Comparison of ENCODE assay signal across 8 cellular contexts in genomic region chr7:25179771-25180591, GRCh38. TPM values are rescaled to one million over a fixed set of nuclear protein-coding genes. Genes with fewer than 3 reads are reported as not detected.
DNase-seq lines count a peak whose midpoint lies in the region; ATAC-seq and TF ChIP-seq lines count a peak whose summit lies in the region.

No MANE protein-coding gene starts in this region.

- H3K4me3 ChIP-seq in CD8-positive, alpha-beta memory T cell (ENCODE audit: low read length), result peak overlapping the region; percentile 74
- H3K4me3 ChIP-seq in dorsolateral prefrontal cortex (peak overlapping the region; percentile 57 to 91 (median 77)), lung (peak overlapping the region; percentile 67)

- H3K4me3 Mint-ChIP-seq in CD8-positive, alpha-beta memory T cell, result peak overlapping the region; percentile 85 to 96 (median 91)

- TF ChIP-seq CTCF in dorsolateral prefrontal cortex (IDR thresholded peaks at IDR 0.05 in 54 of 56, conservative IDR thresholded peaks at IDR 0.05 in 2 of 56; ENCODE audit: low read depth in 1 of 56, partially characterized antibody in 56 of 56) (peak; percentile 63 to 94 (median 81)), lung (IDR thresholded peaks at IDR 0.05; ENCODE audit: control extremely low read depth, extremely low read depth) (peak; percentile 39)

- H3K27ac Mint-ChIP-seq in CD8-positive, alpha-beta memory T cell, result peak overlapping the region; percentile 74 to 98 (median 90)

- H3K9me3 ChIP-seq in CD8-positive, alpha-beta memory T cell (ENCODE audit: low read length), result no peaks in the 10 kb centered on the region
- no peaks in the 10 kb centered on the region for H3K9me3 ChIP-seq in lung (ENCODE audit: control insufficient read depth in 2 of 2, insufficient read depth in 1 of 2, low read length in 1 of 2)

- H3K36me3 ChIP-seq in CD8-positive, alpha-beta memory T cell (ENCODE audit: insufficient read depth, low read length), result no peaks in the 10 kb centered on the region
- H3K36me3 ChIP-seq in lung (ENCODE audit: control insufficient read depth in 2 of 2, insufficient read depth in 2 of 2, low read length in 2 of 2), result no peaks in the 10 kb centered on the region

- intact Hi-C loops in dorsolateral prefrontal cortex (cut with DNase I), result loop anchor here in 1 of 2 donors (2.0 kb wide), 1 partner anchor 35 kb away; no protein-coding TSS in a partner anchor

- CTCF ChIA-PET in CD8-positive, alpha-beta memory T cell (lab: Charles Lee), result interaction anchor here (0.6 to 1.5 kb wide), 10 partner anchors 9 to 153 kb away, joined by 3 to 5 read pairs (median 3); partner anchors contain the start of gene CYCS

- peak overlapping the region; percentile 57 for H3K27ac ChIP-seq in CD8-positive, alpha-beta memory T cell (ENCODE audit: low read depth, low read length)
- H3K27ac ChIP-seq in dorsolateral prefrontal cortex, result peak overlapping the region in 52 of 59 donors; percentile 18 to 90 (median 69)
- peak overlapping the region in 1 of 2 donors; percentile 92 for H3K27ac ChIP-seq in lung (ENCODE audit: low read depth in 1 of 2, low read length in 1 of 2)

- no peaks in the 10 kb centered on the region for H3K27me3 ChIP-seq in CD8-positive, alpha-beta memory T cell (ENCODE audit: insufficient read depth, low read length, poor library complexity, severe bottlenecking)
- H3K27me3 ChIP-seq in dorsolateral prefrontal cortex (peaks cover 0 to 6% (median 0%) of the 10 kb centered on the region in 45 donors), lung (ENCODE audit: control insufficient read depth, insufficient read depth) (no peaks in the 10 kb centered on the region)

- H3K4me1 Mint-ChIP-seq in CD8-positive, alpha-beta memory T cell, result peaks cover 17 to 30% (median 24%) of the 10 kb centered on the region in 3 donors

- POLR2A ChIA-PET in CD8-positive, alpha-beta memory T cell (lab: Charles Lee), result interaction anchor here (0.6 to 1.0 kb wide), 2 partner anchors 55 to 286 kb away, joined by 3 to 12 read pairs; partner anchors contain the start of gene CYCS

- peaks cover 16% of the 10 kb centered on the region for H3K4me1 ChIP-seq in CD8-positive, alpha-beta memory T cell (ENCODE audit: insufficient read depth, low read length)
- no peaks in the 10 kb centered on the region for H3K4me1 ChIP-seq in lung (ENCODE audit: control insufficient read depth in 2 of 2, insufficient read depth in 2 of 2, low read length in 2 of 2)

- H3K27me3 Mint-ChIP-seq in CD8-positive, alpha-beta memory T cell, result peaks cover 3 to 5% of the 10 kb centered on the region in 2 donors

- DNase-seq in CD8-positive, alpha-beta memory T cell, result peak; percentile 90 to 96 (median 95)
- peak; percentile 81 for DNase-seq in NCI-H748 treated with DMSO at 0.1 percent for 48 hours (lab: John Stamatoyannopoulos, UW)
- peak; percentile 96 for DNase-seq in activated CD4-positive, alpha-beta T cell treated with anti-CD3 and anti-CD28 coated beads, Interleukin-2, amount 50 U/mL, for 48 hours
- peak; percentile 73 to 95 (median 86) for DNase-seq in dorsolateral prefrontal cortex
- peak; percentile 95 for DNase-seq in lung (ENCODE audit: low spot score)
- DNase-seq in stimulated activated CD4-positive, alpha-beta T cell treated with anti-CD3 and anti-CD28 coated beads, TNF-alpha, amount 100 ng/mL, for 1 hour (ENCODE audit: low read depth in 3 of 3, low spot score in 1 of 3), result peak; percentile 84 to 99 (median 94)

- peak; percentile 94 for ATAC-seq in GM19452 (IDR thresholded peaks at IDR 0.05; ENCODE audit: unreplicated experiment)
- peak; percentile 97 for ATAC-seq in HG03571 (IDR thresholded peaks at IDR 0.05; ENCODE audit: unreplicated experiment)
- peak; percentile 98 for ATAC-seq in lung (ENCODE audit: insufficient read depth, low FRiP score)

- peaks cover 0 to 13% (median 9%) of the 10 kb centered on the region in 3 donors for H3K36me3 Mint-ChIP-seq in CD8-positive, alpha-beta memory T cell

- WGBS in lung, 2 donors, result 0 to 1% methylated on average over 59 to 74 of the region's 74 CpGs

- no peaks in the 10 kb centered on the region for H3K9me3 Mint-ChIP-seq in CD8-positive, alpha-beta memory T cell

RNA-seq across cellular contexts. Expression of gene NPVF, which starts 48.3 kb away (rescaled TPM):
- not detected for total RNA-seq in CD8-positive, alpha-beta memory T cell
- polyA plus RNA-seq in CD8-positive, alpha-beta memory T cell, result not detected
- total RNA-seq in dorsolateral prefrontal cortex (not detected), lung (not detected)
- not detected for polyA plus RNA-seq in lung

RNA-seq across cellular contexts. Expression of gene CYCS, which starts 54.9 kb away (rescaled TPM):
- total RNA-seq in CD8-positive, alpha-beta memory T cell, result 100 to 1,000 TPM; 294 to 324 TPM
- polyA plus RNA-seq in CD8-positive, alpha-beta memory T cell, result 148 TPM
- total RNA-seq in dorsolateral prefrontal cortex (100 to 1,000 TPM in 116 of 120 experiments, 10 to 100 TPM in 4; 75.3 to 284 (median 169) TPM), lung (10 to 100 TPM; 33.0 to 85.1 TPM)
- 10 to 100 TPM; 46.7 to 76.3 TPM for polyA plus RNA-seq in lung
